ENCODE assay signal across 9 cellular contexts in genomic region chr3:13023251-13024055, GRCh38. TPM values are rescaled to one million over a fixed set of nuclear protein-coding genes. Genes with fewer than 3 reads are reported as not detected.
DNase-seq lines count a peak whose midpoint lies in the region; ATAC-seq and TF ChIP-seq lines count a peak whose summit lies in the region.
"Had no signal": no experiment of that assay in that cellular context is flagged by ENCODE, and none has a peak within 500 bp of the region (broad histone marks: within the 10 kb centered on the region; RNA-seq: fewer than 3 reads in every experiment).

No MANE protein-coding gene starts in this region.

- H3K27me3 ChIP-seq in gastroesophageal sphincter: no peaks in the 10 kb centered on the region
- no peaks in the 10 kb centered on the region for H3K27me3 ChIP-seq in tibial nerve

- H3K36me3 ChIP-seq in gastroesophageal sphincter: no peaks in the 10 kb centered on the region
- H3K36me3 ChIP-seq in tibial nerve: no peaks in the 10 kb centered on the region

- peak overlapping the region in 3 of 4 donors; percentile 45 to 65 (median 52) for H3K27ac ChIP-seq in gastroesophageal sphincter
- peak overlapping the region in 3 of 4 donors; percentile 38 to 49 (median 48) for H3K27ac ChIP-seq in tibial nerve

- TF ChIP-seq CTCF in gastroesophageal sphincter (IDR thresholded peaks at IDR 0.05): no peak
- TF ChIP-seq CTCF in tibial nerve (IDR thresholded peaks at IDR 0.05): no peak

- peak; percentile 16 for DNase-seq in NCI-H345 (lab: John Stamatoyannopoulos, UW)
- no peak for DNase-seq in NCI-H345 treated with DMSO at 0.1 percent for 48 hours (lab: John Stamatoyannopoulos, UW; ENCODE audit: unreplicated experiment)
- DNase-seq in NCI-H1092 (lab: John Stamatoyannopoulos, UW): peak; percentile 34
- DNase-seq in tibial nerve (ENCODE audit: low spot score in 2 of 2): no peak
- DNase-seq in GF-D8 (lab: John Stamatoyannopoulos, UW): no peak
- DNase-seq in NCI-H2107 treated with DMSO at 0.1 percent for 48 hours (lab: John Stamatoyannopoulos, UW; ENCODE audit: unreplicated experiment): no peak
- DNase-seq: HFFc6 had no signal

- ATAC-seq in gastroesophageal sphincter (no peak), HG02763 (IDR thresholded peaks at IDR 0.05; ENCODE audit: unreplicated experiment) (no peak)

- H3K9me3 ChIP-seq in gastroesophageal sphincter: no peaks in the 10 kb centered on the region
- no peaks in the 10 kb centered on the region for H3K9me3 ChIP-seq in tibial nerve

- H3K4me1 ChIP-seq in gastroesophageal sphincter: peaks cover 0 to 51% (median 26%) of the 10 kb centered on the region in 3 donors
- peaks cover 0 to 59% (median 31%) of the 10 kb centered on the region in 4 donors for H3K4me1 ChIP-seq in tibial nerve

- WGBS in gastroesophageal sphincter (ENCODE audit: low coverage in 1 of 2), 2 donors: 75 to 93% methylated on average over 2 of the region's 5 CpGs
- WGBS in tibial nerve, 2 donors: 81 to 83% methylated on average over 4 to 5 of the region's 5 CpGs

- H3K4me3 ChIP-seq in gastroesophageal sphincter (no peak overlapping the region), tibial nerve (no peak overlapping the region)

- no peak for TF ChIP-seq POLR2A in gastroesophageal sphincter (IDR thresholded peaks at IDR 0.05)
- no peak for TF ChIP-seq POLR2A in tibial nerve (IDR thresholded peaks at IDR 0.05)

- TF ChIP-seq EP300 in gastroesophageal sphincter (IDR thresholded peaks at IDR 0.05) (no peak), tibial nerve (IDR thresholded peaks at IDR 0.05) (no peak)

RNA-seq across cellular contexts. Expression of gene IQSEC1, which starts 49.8 kb away (rescaled TPM):
- total RNA-seq in gastroesophageal sphincter (100 to 1,000 TPM in 1 of 4 donors, 10 to 100 TPM in 3; 49.5 to 104 (median 61.7) TPM), tibial nerve (10 to 100 TPM; 58.2 to 77.5 (median 68.6) TPM)

Comparison
In these comparisons a context has a peak if more than half of its experiments do, and no peak if none do; other contexts are left out.
1. DNase-seq: peak in NCI-H345 (single experiment) and NCI-H1092 (single experiment); none in NCI-H345 treated with DMSO at 0.1 percent for 48 hours (single experiment), tibial nerve (0 of 2), GF-D8 (single experiment) and NCI-H2107 treated with DMSO at 0.1 percent for 48 hours (single experiment).